ENCODE assay signal across 9 cellular contexts in the genomic region with DNA sequence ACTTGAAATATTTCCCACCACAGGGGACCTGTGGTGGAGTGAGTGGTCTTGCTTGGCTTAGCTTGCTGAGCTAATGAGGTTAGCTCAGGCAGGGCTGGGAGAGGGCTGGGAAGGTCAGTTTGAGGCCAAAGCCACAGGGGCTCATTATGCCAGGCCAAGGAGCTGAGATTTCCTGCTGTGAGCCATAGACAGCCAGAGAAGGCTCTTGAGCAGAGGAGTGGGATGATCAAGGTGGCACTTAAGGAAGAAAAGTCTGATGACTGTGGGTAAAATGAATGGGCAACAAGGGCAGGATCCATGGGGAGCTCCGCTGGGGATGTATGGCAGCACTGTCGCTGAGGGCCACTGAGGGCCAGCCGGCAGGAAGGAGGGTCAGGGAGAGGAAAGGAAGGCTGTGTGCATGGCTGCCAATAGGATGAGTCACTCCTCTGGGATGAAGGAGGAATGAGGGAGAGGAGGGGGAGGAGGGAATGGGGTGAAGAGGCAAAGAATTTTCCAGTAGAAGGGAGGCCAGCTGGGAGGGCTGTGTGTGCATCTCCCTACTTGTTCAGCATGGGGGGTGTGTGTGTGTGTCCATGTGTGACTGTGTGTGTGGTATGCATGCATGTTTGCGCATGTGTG. TPM values are rescaled to one million over a fixed set of nuclear protein-coding genes. Genes with fewer than 3 reads are reported as not detected.
DNase-seq lines count a peak whose midpoint lies in the region; ATAC-seq, FAIRE-seq and TF ChIP-seq lines count a peak whose summit lies in the region.
"Had no signal": no experiment of that assay in that cellular context is flagged by ENCODE, and none has a peak within 500 bp of the region (broad histone marks: within the 10 kb centered on the region; RNA-seq: fewer than 3 reads in every experiment).

No MANE protein-coding gene starts in this region.

- in situ Hi-C loops in astrocyte of the spinal cord (cut with HindIII; ENCODE audit: low sequenced_read_pairs): no loop called here

- WGBS in small intestine, 3 donors: 55 to 74% (median 56%) methylated on average over 4 of the region's 4 CpGs

- H3K36me3 ChIP-seq in small intestine (ENCODE audit: control insufficient read depth in 2 of 2, insufficient read depth in 2 of 2, low read length in 2 of 2): no peaks in the 10 kb centered on the region

- H3K27ac ChIP-seq in small intestine (ENCODE audit: low read depth in 1 of 2, low read length in 1 of 2): no peak overlapping the region

- H3K9me3 ChIP-seq in small intestine (ENCODE audit: control insufficient read depth, low read depth): no peaks in the 10 kb centered on the region

- peaks cover 0 to 14% of the 10 kb centered on the region in 2 donors for H3K4me1 ChIP-seq in small intestine (ENCODE audit: control insufficient read depth in 2 of 2, insufficient read depth in 1 of 2, low read depth in 1 of 2, low read length in 1 of 2)

- H3K4me3 ChIP-seq in astrocyte of the spinal cord (ENCODE audit: low read depth, low read length) (no peak overlapping the region), small intestine (ENCODE audit: low read depth in 1 of 2, low read length in 2 of 2) (no peak overlapping the region)

- TF ChIP-seq CTCF in astrocyte of the spinal cord (IDR thresholded peaks at IDR 0.05; ENCODE audit: low read depth, low read length): no peak

- DNase-seq in HCEC 1CT (peak; percentile 90), astrocyte of the spinal cord (ENCODE audit: low read depth, low spot score) (peak; percentile 90), iPS-NIHi11 (ENCODE audit: low spot score) (peak; percentile 59), small intestine (peak; percentile 79), putamen (ENCODE audit: low spot score) (no peak)
- no peak for DNase-seq in stimulated activated CD4-positive, alpha-beta T cell treated with anti-CD3 and anti-CD28 coated beads, Interleukin-1b, Interleukin-23, amount 100 ng/mL, for 48 hours
- DNase-seq in activated CD4-positive, alpha-beta T cell treated with anti-CD3 and anti-CD28 coated beads for 4 hours: no peak
- DNase-seq: Kasumi-1 had no signal

- no peak for ATAC-seq in GM19397 (IDR thresholded peaks at IDR 0.05; ENCODE audit: unreplicated experiment)

- no peaks in the 10 kb centered on the region for H3K27me3 ChIP-seq in small intestine (ENCODE audit: control insufficient read depth in 2 of 2, insufficient read depth in 2 of 2, low read length in 2 of 2)

- no peak for FAIRE-seq in small intestine (lab: Jason Lieb, UNC)

RNA-seq across cellular contexts. Expression of a gene that starts 18.7 kb away (rescaled TPM):
- polyA plus RNA-seq in small intestine: 10 to 100 TPM in 2 of 3 donors, 1 to 10 TPM in 1; 5.9 to 40.0 (median 18.4) TPM

RNA-seq across cellular contexts. Expression of a gene that starts 54.6 kb away (rescaled TPM):
- polyA plus RNA-seq in small intestine: under 1 TPM in 1 of 3 donors, not detected in 2; 0.01 TPM

Comparison
In these comparisons a context has a peak if more than half of its experiments do, and no peak if none do; other contexts are left out.
1. DNase-seq: peak in HCEC 1CT (single experiment), astrocyte of the spinal cord (single experiment), iPS-NIHi11 (single experiment) and small intestine (single experiment); none in putamen (single experiment), stimulated activated CD4-positive, alpha-beta T cell treated with anti-CD3 and anti-CD28 coated beads, Interleukin-1b, Interleukin-23, amount 100 ng/mL, for 48 hours (single experiment) and activated CD4-positive, alpha-beta T cell treated with anti-CD3 and anti-CD28 coated beads for 4 hours (0 of 2).